Comparison of ENCODE assay signal across 7 cellular contexts in the genomic region with DNA sequence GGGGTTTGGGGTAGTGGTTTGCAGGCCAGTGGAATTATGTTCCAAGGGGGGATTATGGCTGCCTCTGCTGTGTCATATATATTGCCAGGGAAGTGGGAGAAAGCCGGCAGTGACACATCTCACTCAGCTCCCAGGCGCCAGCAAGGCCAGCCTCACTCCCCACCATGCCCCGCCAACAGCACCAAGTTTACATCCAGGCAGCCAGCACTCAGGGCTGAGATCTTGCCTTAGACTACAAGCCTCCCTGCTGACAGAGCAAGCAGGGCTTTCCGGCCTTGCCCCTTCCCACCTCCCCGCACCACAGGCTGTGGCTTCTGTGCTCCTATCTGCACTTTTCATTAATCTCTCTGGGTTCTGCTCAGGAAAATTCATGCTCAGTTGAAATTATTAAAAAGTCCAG.
"Had no signal": no experiment of that assay in that cellular context is flagged by ENCODE, and none has a peak within 500 bp of the region (broad histone marks: within the 10 kb centered on the region; RNA-seq: fewer than 3 reads in every experiment).

No MANE protein-coding gene starts in this region.

- H3K27ac ChIP-seq: HL-60 had no signal

- DNase-seq: GOT3, H7, HCEC 1CT, IMR-90, KG1 had no signal

- ATAC-seq: K562 had no signal

- H3K4me3 ChIP-seq: K562 had no signal
